ENCODE assay signal across 24 cellular contexts in genomic region chr1:117130526-117130925, GRCh38.
"Had no signal": no experiment of that assay in that cellular context is flagged by ENCODE, and none has a peak within 500 bp of the region (broad histone marks: within the 10 kb centered on the region; RNA-seq: fewer than 3 reads in every experiment).

No MANE protein-coding gene starts in this region.

- H3K36me3 ChIP-seq: colonic mucosa, esophagus muscularis mucosa, esophagus squamous epithelium, gastrocnemius medialis, gastroesophageal sphincter, heart left ventricle, heart right ventricle had no signal

- H3K9me3 ChIP-seq: colonic mucosa, esophagus muscularis mucosa, esophagus squamous epithelium, gastrocnemius medialis, gastroesophageal sphincter, heart left ventricle, heart right ventricle had no signal

- DNase-seq: colonic mucosa; cortex of kidney; dermis blood vessel endothelial cell; dorsolateral prefrontal cortex; effector CD4-positive, alpha-beta T cell; effector CD8-positive, alpha-beta T cell; effector memory CD4-positive, alpha-beta T cell; effector memory CD8-positive, alpha-beta T cell; endodermal cell; erythroblast; esophagus squamous epithelium; foreskin fibroblast; foreskin keratinocyte; foreskin melanocyte; gastrocnemius medialis; glutamatergic neuron; head of caudate nucleus; heart left ventricle; heart right ventricle had no signal

- H3K4me1 ChIP-seq: colonic mucosa, foreskin keratinocyte had no signal

- H3K27me3 ChIP-seq: dorsolateral prefrontal cortex, esophagus muscularis mucosa, foreskin keratinocyte, gastrocnemius medialis, gastroesophageal sphincter, heart left ventricle, heart right ventricle had no signal

- H3K4me3 ChIP-seq: colonic mucosa, coronary artery, dorsolateral prefrontal cortex, esophagus muscularis mucosa, esophagus squamous epithelium, gastrocnemius medialis, gastroesophageal sphincter, heart left ventricle, heart right ventricle had no signal

- H3K27ac ChIP-seq: colonic mucosa, coronary artery, dorsolateral prefrontal cortex, epithelial cell of prostate, esophagus muscularis mucosa, esophagus squamous epithelium, foreskin keratinocyte, gastrocnemius medialis, gastroesophageal sphincter had no signal

- ATAC-seq: effector memory CD8-positive, alpha-beta T cell; esophagus mucosa; foreskin keratinocyte; gastrocnemius medialis; gastroesophageal sphincter had no signal
